ENCODE assay signal across 11 cellular contexts in genomic region chr14:67766035-67766680, GRCh38. TPM values are rescaled to one million over a fixed set of nuclear protein-coding genes. Genes with fewer than 3 reads are reported as not detected.
DNase-seq lines count a peak whose midpoint lies in the region; ATAC-seq, FAIRE-seq and TF ChIP-seq lines count a peak whose summit lies in the region.
"Had no signal": no experiment of that assay in that cellular context is flagged by ENCODE, and none has a peak within 500 bp of the region (broad histone marks: within the 10 kb centered on the region; RNA-seq: fewer than 3 reads in every experiment).

No MANE protein-coding gene starts in this region.

- intact Hi-C loops in PC-9 (cut with micrococcal nuclease; ENCODE audit: unreplicated experiment): no loop called here

- CTCF ChIA-PET in PC-9 (lab: Charles Lee): interaction anchor here (0.5 kb wide), 1 partner anchor 1258 kb away, joined by 4 read pairs; no protein-coding TSS in a partner anchor

- DNase-seq in HTR-8/SVneo (ENCODE audit: insufficient read length, low spot score) (no peak), PC-9 (no peak), hepatocyte (ENCODE audit: low spot score) (no peak), smooth muscle cell (lab: John Stamatoyannopoulos, UW; ENCODE audit: unreplicated experiment) (no peak), T1000 (lab: John Stamatoyannopoulos, UW) (no peak)
- DNase-seq: kidney, NCI-H1694, T-helper 9 cell had no signal

- H3K9me2 ChIP-seq in PC-9 (ENCODE audit: insufficient read depth) (no peaks in the 10 kb centered on the region), hepatocyte (replicated peaks; ENCODE audit: insufficient read depth) (no peaks in the 10 kb centered on the region)

- TF ChIP-seq CTCF in PC-9 (conservative IDR thresholded peaks at IDR 0.05) (no peak), hepatocyte (IDR thresholded peaks at IDR 0.05; ENCODE audit: poor library complexity) (peak; percentile 23), smooth muscle cell (IDR thresholded peaks at IDR 0.05; ENCODE audit: borderline replicate concordance, insufficient read depth, poor library complexity, severe bottlenecking) (no peak)

- BruUV-seq in PC-9 (replicated peaks; lab: Mats Ljungman, UMichigan): no TSS peak

- no peaks in the 10 kb centered on the region; the same call in 1 of the 2 replicates for H3K36me3 ChIP-seq in PC-9 (ENCODE audit: low read depth)
- no peaks in the 10 kb centered on the region for H3K36me3 ChIP-seq in hepatocyte (replicated peaks; ENCODE audit: insufficient read depth, low read depth)
- H3K36me3 ChIP-seq in smooth muscle cell (ENCODE audit: low read depth): peaks cover 16% of the 10 kb centered on the region

- FAIRE-seq in HTR-8/SVneo (lab: Jason Lieb, UNC): peak; percentile 74
- FAIRE-seq: kidney had no signal

- WGBS in hepatocyte (ENCODE audit: low lambda C conversion rate, missing lambda C conversion rate): 87% methylated on average over 10 of the region's 10 CpGs
- 98% methylated on average over 10 of the region's 10 CpGs for WGBS in smooth muscle cell (ENCODE audit: low lambda C conversion rate)

- H4K20me1 ChIP-seq in PC-9 (ENCODE audit: insufficient read depth): no peaks in the 10 kb centered on the region
- H4K20me1 ChIP-seq in hepatocyte (ENCODE audit: insufficient read depth, poor library complexity, severe bottlenecking): no peaks in the 10 kb centered on the region
- no peaks in the 10 kb centered on the region for H4K20me1 ChIP-seq in smooth muscle cell (ENCODE audit: low read depth)

- no peaks in the 10 kb centered on the region for H3K79me2 ChIP-seq in PC-9 (ENCODE audit: low read depth)
- H3K79me2 ChIP-seq in hepatocyte: no peaks in the 10 kb centered on the region
- H3K79me2 ChIP-seq in smooth muscle cell (ENCODE audit: low read depth): no peaks in the 10 kb centered on the region

- H3K9me3 ChIP-seq in PC-9 (ENCODE audit: insufficient read depth, low read depth) (no peaks in the 10 kb centered on the region), hepatocyte (ENCODE audit: low read depth) (no peaks in the 10 kb centered on the region), smooth muscle cell (replicated peaks; ENCODE audit: low read depth) (no peaks in the 10 kb centered on the region)

- H3K4me3 ChIP-seq in PC-9: no peak overlapping the region
- H3K4me3 ChIP-seq in hepatocyte: no peak overlapping the region
- H3K4me3 ChIP-seq in smooth muscle cell: no peak overlapping the region
- H3K4me3 ChIP-seq: GM23338 had no signal

- H2AFZ ChIP-seq in PC-9 (no peak overlapping the region), hepatocyte (no peak overlapping the region), smooth muscle cell (ENCODE audit: low read depth) (no peak overlapping the region)
- H2AFZ ChIP-seq: GM23338 had no signal

- H3K9ac ChIP-seq in smooth muscle cell (ENCODE audit: low read depth): no peak overlapping the region

- H3F3A ChIP-seq in PC-9 (ENCODE audit: insufficient read depth, low read depth) (peaks cover 39% of the 10 kb centered on the region), smooth muscle cell (ENCODE audit: low read depth) (no peaks in the 10 kb centered on the region)

- no peak for ATAC-seq in GM18873 (IDR thresholded peaks at IDR 0.05; ENCODE audit: low FRiP score, unreplicated experiment)
- ATAC-seq in GM21360 (IDR thresholded peaks at IDR 0.05; ENCODE audit: unreplicated experiment): no peak
- ATAC-seq: GM23338 had no signal

- H3K27me3 ChIP-seq in PC-9 (ENCODE audit: insufficient read depth, low read depth): no peaks in the 10 kb centered on the region
- no peaks in the 10 kb centered on the region for H3K27me3 ChIP-seq in hepatocyte
- H3K27me3 ChIP-seq in smooth muscle cell (ENCODE audit: low read depth): no peaks in the 10 kb centered on the region

- POLR2A ChIA-PET in PC-9 (lab: Charles Lee; ENCODE audit: unreplicated experiment): no interaction called here

- H3K27ac ChIP-seq in PC-9 (peak overlapping the region; percentile 90), hepatocyte (peak overlapping the region; percentile 93), smooth muscle cell (ENCODE audit: low read depth) (peak overlapping the region; percentile 30)

- H3K4me1 ChIP-seq in PC-9 (replicated peaks; ENCODE audit: insufficient read depth) (peaks cover 47% of the 10 kb centered on the region), hepatocyte (ENCODE audit: insufficient read depth) (peaks cover 9% of the 10 kb centered on the region), smooth muscle cell (ENCODE audit: low read depth) (no peaks in the 10 kb centered on the region)

- peak overlapping the region; percentile 67 for H3K4me2 ChIP-seq in PC-9
- H3K4me2 ChIP-seq in hepatocyte: no peak overlapping the region
- no peak overlapping the region for H3K4me2 ChIP-seq in smooth muscle cell
- H3K4me2 ChIP-seq: GM23338 had no signal

RNA-seq across cellular contexts. Expression of gene ZFYVE26, which starts 50.2 kb away (rescaled TPM):
- total RNA-seq in PC-9 (2021): 18.9 and 19.2 TPM in 2 replicates
- total RNA-seq in hepatocyte: 23.9 and 32.3 TPM in 2 replicates
- 5.5 and 6.4 TPM in 2 replicates for polyA plus RNA-seq in hepatocyte
- 22.3 and 42.7 TPM in 2 replicates for total RNA-seq in smooth muscle cell
- 4.5 and 5.5 TPM in 2 replicates for polyA plus RNA-seq in smooth muscle cell

RNA-seq across cellular contexts. Expression of gene RAD51B, which starts 53.4 kb away (rescaled TPM):
- total RNA-seq in PC-9 (2021): 29.9 and 30.8 TPM in 2 replicates
- 18.0 and 27.3 TPM in 2 replicates for total RNA-seq in hepatocyte
- 10.1 and 17.2 TPM in 2 replicates for polyA plus RNA-seq in hepatocyte
- 5.3 and 13.4 TPM in 2 replicates for total RNA-seq in smooth muscle cell
- polyA plus RNA-seq in smooth muscle cell: 4.6 and 5.9 TPM in 2 replicates

Comparison
In these comparisons a context has a peak if more than half of its experiments do, and no peak if none do; other contexts are left out.
1. H3K27ac ChIP-seq: peak in every context shown above with its lines; median percentile 93 in hepatocyte; 90 in PC-9; 30 in smooth muscle cell.